9 cellular contexts compared by ENCODE assay signal in genomic region chr4:75742451-75742850, GRCh38.
"Had no signal": no experiment of that assay in that cellular context is flagged by ENCODE, and none has a peak within 500 bp of the region (broad histone marks: within the 10 kb centered on the region; RNA-seq: fewer than 3 reads in every experiment).

No MANE protein-coding gene starts in this region.

- H3K36me3 ChIP-seq: HAP-1 had no signal

- DNase-seq: GM23248, GOT3, H7, HFFc6 had no signal

- H3K9me3 Mint-ChIP-seq: HFFc6, IgD-negative memory B cell had no signal

- H3K27ac Mint-ChIP-seq: HFFc6, IgD-negative memory B cell had no signal

- H3K27me3 Mint-ChIP-seq: IgD-negative memory B cell had no signal

- ATAC-seq: HCT116, HepG2 had no signal

- H3K4me3 Mint-ChIP-seq: HFFc6, IgD-negative memory B cell had no signal

- H3K4me1 ChIP-seq: HAP-1 had no signal

- H3K4me3 ChIP-seq: GM23248, HAP-1 had no signal

- H3K9ac ChIP-seq: GM23248 had no signal

- H3K27ac ChIP-seq: GM23248, HL-60 had no signal

- H3K9me3 ChIP-seq: HAP-1 had no signal
